In genomic region chr16:10412935-10413601, GRCh38 we compare ENCODE assay signal across 7 cellular contexts.
"Had no signal": no experiment of that assay in that cellular context is flagged by ENCODE, and none has a peak within 500 bp of the region (broad histone marks: within the 10 kb centered on the region; RNA-seq: fewer than 3 reads in every experiment).

No MANE protein-coding gene starts in this region.

- ATAC-seq: HepG2 had no signal

- H3K27ac ChIP-seq: HL-60, KMS-11 had no signal

- DNase-seq: IMR-90, KBM-7, KG1 had no signal

- FAIRE-seq: HepG2, HTR-8/SVneo had no signal

- H3K9ac ChIP-seq: KMS-11 had no signal

- H3K4me2 ChIP-seq: KMS-11 had no signal
